Comparison of ENCODE assay signal across 25 cellular contexts in the genomic region with DNA sequence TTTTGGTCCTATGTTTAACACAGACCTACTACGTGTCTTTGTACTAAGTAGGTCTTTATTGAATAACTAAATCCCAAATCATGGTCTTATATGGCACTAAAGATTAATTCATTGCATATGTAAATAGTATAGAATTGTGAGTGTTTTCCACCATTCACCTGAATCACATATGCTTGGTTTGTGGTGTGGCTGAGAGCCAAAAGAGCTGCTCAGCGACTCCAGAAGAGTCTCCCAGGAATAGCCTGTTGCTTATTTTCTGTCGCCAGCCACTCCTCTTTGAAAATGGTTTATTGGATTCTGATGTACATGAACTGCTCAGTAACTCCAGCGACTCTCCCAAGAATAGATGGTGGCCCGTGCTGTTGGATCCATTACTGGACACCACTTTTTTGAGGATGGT.
A peak's percentile ranks its signal among the peaks of the same experiment; 100 is the strongest.
DNase-seq lines count a peak whose midpoint lies in the region; ATAC-seq and TF ChIP-seq lines count a peak whose summit lies in the region.
"Had no signal": no experiment of that assay in that cellular context is flagged by ENCODE, and none has a peak within 500 bp of the region (broad histone marks: within the 10 kb centered on the region; RNA-seq: fewer than 3 reads in every experiment).

No MANE protein-coding gene starts in this region.

- DNase-seq in NCI-H187 treated with DMSO at 0.1 percent for 48 hours (lab: John Stamatoyannopoulos, UW): peak; percentile 2
- no peak for DNase-seq in NCI-H187 (lab: John Stamatoyannopoulos, UW)
- DNase-seq in M059J (ENCODE audit: low read depth): peak; percentile 12
- DNase-seq in PC-3: peak; percentile 70
- peak; percentile 10 for DNase-seq in fibroblast of mammary gland (ENCODE audit: low read depth)
- no peak for DNase-seq in nucleus accumbens (lab: John Stamatoyannopoulos, UW)
- DNase-seq in chondrocyte (ENCODE audit: low spot score): no peak
- DNase-seq: 8988T; ACHN; BE2C; CD8-positive, alpha-beta memory T cell; DMS153; GM23248; H7; MM.1S; NCI-H1694; NCI-H446; NCI-H524 treated with DMSO at 0.1 percent for 48 hours; NCI-H774 had no signal

- H3K4me2 ChIP-seq in PC-3 (ENCODE audit: low read length): no peak overlapping the region

- intact Hi-C loops in PC-3 (cut with micrococcal nuclease): no loop called here

- no TSS peak for BruUV-seq in PC-3 (replicated peaks; lab: Mats Ljungman, UMichigan)

- no peaks in the 10 kb centered on the region for H3F3A ChIP-seq in PC-3 (ENCODE audit: low read length, unreplicated experiment)

- no peaks in the 10 kb centered on the region for H3K9me3 ChIP-seq in PC-3 (ENCODE audit: low read length)
- H3K9me3 ChIP-seq: BE2C, SJCRH30 had no signal

- H3K9me3 Mint-ChIP-seq in chondrocyte (ENCODE audit: low read depth): peaks cover 26% of the 10 kb centered on the region

- ATAC-seq in PC-3 (peak; percentile 74), HG02970 (IDR thresholded peaks at IDR 0.05; ENCODE audit: low FRiP score, unreplicated experiment) (no peak)
- ATAC-seq: K562, Right ventricle myocardium inferior, SK-N-SH treated with all-trans-retinoic acid at 6 μM for 48 hours had no signal

- no peak overlapping the region for H3K27ac Mint-ChIP-seq in chondrocyte (ENCODE audit: unreplicated experiment)
- H3K27ac Mint-ChIP-seq: CD14-positive monocyte had no signal

- no peak overlapping the region for H3K27ac ChIP-seq in PC-3 (ENCODE audit: low read length)
- H3K27ac ChIP-seq: GM23248, SJCRH30 had no signal

- peaks cover 5% of the 10 kb centered on the region for H3K4me1 ChIP-seq in PC-3 (ENCODE audit: insufficient read depth, low read length)
- H3K4me1 ChIP-seq: BE2C, SJCRH30 had no signal

- H3K27me3 Mint-ChIP-seq in chondrocyte (ENCODE audit: low read depth): no peaks in the 10 kb centered on the region

- POLR2A ChIA-PET in PC-3 (lab: Charles Lee; ENCODE audit: unreplicated experiment): no interaction called here

- H3K4me3 ChIP-seq in PC-3 (ENCODE audit: low read length) (no peak overlapping the region), fibroblast of mammary gland (ENCODE audit: control insufficient read depth, low read depth, low read length) (no peak overlapping the region)
- H3K4me3 ChIP-seq: GM23248, K562, SJCRH30 had no signal

- H3K9ac ChIP-seq in PC-3 (ENCODE audit: low read length): no peak overlapping the region
- H3K9ac ChIP-seq: GM23248 had no signal

- no peak overlapping the region for H2AFZ ChIP-seq in PC-3 (ENCODE audit: low read length)
- H2AFZ ChIP-seq: GM23248 had no signal

- no peaks in the 10 kb centered on the region for H3K9me2 ChIP-seq in PC-3 (replicated peaks; ENCODE audit: low read length)

- TF ChIP-seq CTCF in PC-3 (conservative IDR thresholded peaks at IDR 0.05; ENCODE audit: low read depth, low read length) (no peak), fibroblast of mammary gland (conservative IDR thresholded peaks at IDR 0.05; ENCODE audit: control insufficient read depth, insufficient read depth, low read depth, low read length) (no peak), chondrocyte (IDR thresholded peaks at IDR 0.05) (no peak)

- CTCF ChIA-PET in PC-3 (lab: Charles Lee): no interaction called here

- no peaks in the 10 kb centered on the region for H3K27me3 ChIP-seq in PC-3 (ENCODE audit: low read length)
- H3K27me3 ChIP-seq: BE2C, SJCRH30 had no signal

- no peaks in the 10 kb centered on the region for H3K36me3 Mint-ChIP-seq in chondrocyte (ENCODE audit: low read depth)
- H3K36me3 Mint-ChIP-seq: CD14-positive monocyte; CD8-positive, alpha-beta memory T cell had no signal

- H3K4me3 Mint-ChIP-seq in chondrocyte (ENCODE audit: unreplicated experiment): no peak overlapping the region
- H3K4me3 Mint-ChIP-seq: CD14-positive monocyte; CD8-positive, alpha-beta memory T cell had no signal

- peaks cover 3% of the 10 kb centered on the region for H3K4me1 Mint-ChIP-seq in chondrocyte (ENCODE audit: low read depth)
- H3K4me1 Mint-ChIP-seq: CD14-positive monocyte; CD8-positive, alpha-beta memory T cell had no signal

- H3K79me2 ChIP-seq in PC-3 (ENCODE audit: low read length): no peaks in the 10 kb centered on the region

- no peaks in the 10 kb centered on the region for H4K20me1 ChIP-seq in PC-3 (ENCODE audit: low read length)

- no peaks in the 10 kb centered on the region for H3K36me3 ChIP-seq in PC-3 (ENCODE audit: low read depth, low read length)
- H3K36me3 ChIP-seq: BE2C, SJCRH30 had no signal

Comparison
In these comparisons a context has a peak if more than half of its experiments do, and no peak if none do; other contexts are left out.
1. DNase-seq: peak in NCI-H187 treated with DMSO at 0.1 percent for 48 hours (single experiment), M059J (single experiment), PC-3 (single experiment) and fibroblast of mammary gland (single experiment); none in NCI-H187 (0 of 2), nucleus accumbens (0 of 56) and chondrocyte (single experiment).